Comparison of ENCODE assay signal across 22 cellular contexts in genomic region chr15:47398594-47398993, GRCh38.
"Had no signal": no experiment of that assay in that cellular context is flagged by ENCODE, and none has a peak within 500 bp of the region (broad histone marks: within the 10 kb centered on the region; RNA-seq: fewer than 3 reads in every experiment).

No MANE protein-coding gene starts in this region.

- H3K27me3 Mint-ChIP-seq: activated CD4-positive, alpha-beta memory T cell treated with anti-CD3 and anti-CD28 coated beads for 36 hours; activated CD4-positive, alpha-beta T cell treated with anti-CD3 and anti-CD28 coated beads, Interleukin-2, amount 10 ng/mL, durations not matched to agents 24 days and 14 days; activated naive CD4-positive, alpha-beta T cell treated with anti-CD3 and anti-CD28 coated beads, Interleukin-2, amount 10 ng/mL, durations not matched to agents 7 days and 5 days; stimulated activated naive B cell treated with anti-CD40 and anti-IgM and Interleukin-4, amounts not matched to agents 10 μg/mL and 1 μg/mL and 100 μg/mL, for 72 hours; T-helper 17 cell had no signal

- H3K4me3 Mint-ChIP-seq: activated CD4-positive, alpha-beta memory T cell treated with anti-CD3 and anti-CD28 coated beads for 36 hours; activated CD4-positive, alpha-beta T cell treated with anti-CD3 and anti-CD28 coated beads, Interleukin-2, amount 10 ng/mL, durations not matched to agents 24 days and 14 days; activated naive CD4-positive, alpha-beta T cell treated with anti-CD3 and anti-CD28 coated beads, Interleukin-2, amount 10 ng/mL, durations not matched to agents 7 days and 5 days; activated T-helper 1 cell treated with anti-CD3 and anti-CD28 coated beads, Interleukin-12 subunit alpha, Interleukin-12 subunit beta, Interleukin-2, Interleukin-4 antibody, amounts not matched to agents 30 ng/mL and 10 ng/mL and 1 ng/mL, durations not matched to agents 14 hours and 24 hours and 36 hours; mesothelial cell of epicardium; naive thymus-derived CD4-positive, alpha-beta T cell; stimulated activated naive B cell treated with anti-CD40 and anti-IgM and Interleukin-4, amounts not matched to agents 10 μg/mL and 1 μg/mL and 100 μg/mL, for 72 hours; T-helper 17 cell had no signal

- H3K27ac Mint-ChIP-seq: activated CD4-positive, alpha-beta memory T cell treated with anti-CD3 and anti-CD28 coated beads for 36 hours; activated CD4-positive, alpha-beta T cell treated with anti-CD3 and anti-CD28 coated beads, Interleukin-2, amount 10 ng/mL, durations not matched to agents 24 days and 14 days; activated naive CD4-positive, alpha-beta T cell treated with anti-CD3 and anti-CD28 coated beads, Interleukin-2, amount 10 ng/mL, durations not matched to agents 7 days and 5 days; activated T-helper 1 cell treated with anti-CD3 and anti-CD28 coated beads, Interleukin-12 subunit alpha, Interleukin-12 subunit beta, Interleukin-2, Interleukin-4 antibody, amounts not matched to agents 30 ng/mL and 10 ng/mL and 1 ng/mL, durations not matched to agents 14 hours and 24 hours and 36 hours; mesothelial cell of epicardium; naive thymus-derived CD4-positive, alpha-beta T cell; stimulated activated naive B cell treated with anti-CD40 and anti-IgM and Interleukin-4, amounts not matched to agents 10 μg/mL and 1 μg/mL and 100 μg/mL, for 72 hours; T-helper 17 cell had no signal

- H3K4me1 Mint-ChIP-seq: activated CD4-positive, alpha-beta T cell treated with anti-CD3 and anti-CD28 coated beads, Interleukin-2, amount 10 ng/mL, durations not matched to agents 24 days and 14 days; activated naive CD4-positive, alpha-beta T cell treated with anti-CD3 and anti-CD28 coated beads, Interleukin-2, amount 10 ng/mL, durations not matched to agents 7 days and 5 days; naive thymus-derived CD4-positive, alpha-beta T cell; stimulated activated naive B cell treated with anti-CD40 and anti-IgM and Interleukin-4, amounts not matched to agents 10 μg/mL and 1 μg/mL and 100 μg/mL, for 72 hours; T-helper 17 cell had no signal

- H3K9me3 Mint-ChIP-seq: activated CD4-positive, alpha-beta memory T cell treated with anti-CD3 and anti-CD28 coated beads for 36 hours; activated CD4-positive, alpha-beta T cell treated with anti-CD3 and anti-CD28 coated beads, Interleukin-2, amount 10 ng/mL, durations not matched to agents 24 days and 14 days; activated naive CD4-positive, alpha-beta T cell treated with anti-CD3 and anti-CD28 coated beads, Interleukin-2, amount 10 ng/mL, durations not matched to agents 7 days and 5 days; mesothelial cell of epicardium had no signal

- H3K36me3 Mint-ChIP-seq: activated CD4-positive, alpha-beta memory T cell treated with anti-CD3 and anti-CD28 coated beads for 36 hours; activated naive CD4-positive, alpha-beta T cell treated with anti-CD3 and anti-CD28 coated beads, Interleukin-2, amount 10 ng/mL, durations not matched to agents 7 days and 5 days; mesothelial cell of epicardium; naive thymus-derived CD4-positive, alpha-beta T cell; stimulated activated naive B cell treated with anti-CD40 and anti-IgM and Interleukin-4, amounts not matched to agents 10 μg/mL and 1 μg/mL and 100 μg/mL, for 72 hours had no signal

- DNase-seq: activated CD4-positive, alpha-beta memory T cell treated with anti-CD3 and anti-CD28 coated beads for 36 hours; activated CD4-positive, alpha-beta T cell treated with anti-CD3 and anti-CD28 coated beads, Interleukin-2, amount 10 ng/mL, durations not matched to agents 24 days and 14 days; activated CD4-positive, CD25-positive, alpha-beta regulatory T cell treated with anti-CD3 and anti-CD28 coated beads, Interleukin-2, amount 50 U/mL, for 72 hours; activated CD8-positive, alpha-beta memory T cell treated with anti-CD3 and anti-CD28 coated beads, Interleukin-2, amount 50 U/mL, for 4 hours; activated gamma-delta T cell; activated naive CD4-positive, alpha-beta T cell treated with anti-CD3 and anti-CD28 coated beads, Interleukin-2, amount 10 ng/mL, durations not matched to agents 7 days and 5 days; activated T-cell treated with anti-CD3 and anti-CD28 coated beads, Interleukin-2, amount 50 U/mL, for 1 hour; amniotic stem cell; dermis blood vessel endothelial cell; effector CD8-positive, alpha-beta T cell; heart left ventricle; kidney glomerular epithelial cell; left lung; naive thymus-derived CD4-positive, alpha-beta T cell; ovary; retina; stimulated activated CD4-positive, alpha-beta T cell treated with anti-CD3 and anti-CD28 coated beads, Interleukin-1b, Interleukin-23, amount 100 ng/mL, for 48 hours; stimulated activated naive B cell treated with anti-CD40 and anti-IgM and Interleukin-4, amounts not matched to agents 10 μg/mL and 1 μg/mL and 100 μg/mL, for 72 hours; T-helper 17 cell; T1000 had no signal

- ATAC-seq: left lung; naive thymus-derived CD4-positive, alpha-beta T cell; stimulated activated naive B cell treated with anti-CD40 and anti-IgM and Interleukin-4, amounts not matched to agents 10 μg/mL and 1 μg/mL and 100 μg/mL, for 72 hours; T-helper 17 cell had no signal
